ENCODE assay signal across 8 cellular contexts in the genomic region with DNA sequence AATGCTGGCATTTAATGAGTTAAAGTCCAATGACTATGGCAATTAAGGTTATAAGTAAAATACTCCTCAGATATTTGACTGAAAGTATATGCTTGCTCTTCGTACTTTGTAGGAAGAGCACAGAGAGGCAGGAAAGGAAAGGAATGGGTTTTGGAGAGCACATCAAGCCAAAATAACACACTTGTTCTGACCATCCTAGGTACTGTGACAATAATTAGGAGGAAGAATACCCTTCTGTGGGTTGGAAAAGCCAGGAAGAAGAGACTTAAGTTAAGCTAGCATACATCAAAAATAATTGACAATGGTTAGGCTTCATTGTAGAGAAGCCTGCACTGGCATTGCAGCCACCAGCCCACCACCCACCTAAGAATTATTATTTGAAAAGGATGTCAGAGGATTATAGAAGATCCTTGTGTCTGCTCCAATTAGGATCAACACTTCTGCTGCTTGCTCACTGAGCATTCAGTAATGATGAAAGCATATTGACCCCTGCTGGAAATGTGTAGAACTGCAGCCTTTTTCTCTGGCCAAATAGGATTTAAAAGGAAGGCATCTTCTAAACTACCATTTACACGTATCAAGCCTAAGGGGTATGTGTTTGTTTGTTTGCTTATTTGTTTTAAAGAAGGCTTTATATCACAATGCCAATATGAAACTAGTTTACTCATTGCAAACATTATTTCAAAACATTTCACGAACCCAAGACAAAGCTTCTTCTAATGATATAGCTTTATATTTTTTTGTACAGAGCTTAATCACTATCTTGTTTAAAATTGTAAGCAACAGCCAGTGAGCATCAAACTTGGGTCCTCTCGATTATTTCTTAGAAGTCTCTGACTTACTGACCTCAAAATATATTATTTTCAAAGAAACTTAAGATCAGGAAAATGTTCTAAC.
DNase-seq lines count a peak whose midpoint lies in the region; ATAC-seq and TF ChIP-seq lines count a peak whose summit lies in the region.

No MANE protein-coding gene starts in this region.

- TF ChIP-seq CTCF in KMS-11 (conservative IDR thresholded peaks at IDR 0.05; ENCODE audit: low read depth, low read length) (peak; percentile 95), OCI-LY1 (IDR thresholded peaks at IDR 0.05; ENCODE audit: low read length) (peak; percentile 96), cardiac muscle cell (IDR thresholded peaks at IDR 0.05; ENCODE audit: low read depth, low read length) (peak; percentile 88), psoas muscle (IDR thresholded peaks at IDR 0.05) (peak; percentile 92)

- H4K20me1 ChIP-seq in KMS-11 (ENCODE audit: insufficient read depth) (no peaks in the 10 kb centered on the region), OCI-LY1 (ENCODE audit: insufficient read depth, low read length) (no peaks in the 10 kb centered on the region)

- H3K4me3 ChIP-seq in KMS-11 (IDR thresholded peaks at IDR 0.05; ENCODE audit: insufficient read depth, low read depth, low read length) (no peak overlapping the region), OCI-LY1 (ENCODE audit: low read depth, low read length, poor library complexity, severe bottlenecking) (no peak overlapping the region), cardiac muscle cell (no peak overlapping the region), psoas muscle (no peak overlapping the region)

- no peak overlapping the region for H3K27ac Mint-ChIP-seq in activated naive CD4-positive, alpha-beta T cell treated with anti-CD3 and anti-CD28 coated beads, Interleukin-2, amount 50 U/mL, for 72 hours

- no peaks in the 10 kb centered on the region for H3F3A ChIP-seq in OCI-LY1 (ENCODE audit: insufficient read depth, low read length)

- no peaks in the 10 kb centered on the region for H3K36me3 ChIP-seq in KMS-11 (ENCODE audit: insufficient read depth)
- no peaks in the 10 kb centered on the region for H3K36me3 ChIP-seq in OCI-LY1 (ENCODE audit: insufficient read depth, low read length)
- H3K36me3 ChIP-seq in cardiac muscle cell, result no peaks in the 10 kb centered on the region
- H3K36me3 ChIP-seq in psoas muscle (ENCODE audit: insufficient read depth in 1 of 2, low read depth in 1 of 2), result no peaks in the 10 kb centered on the region

- DNase-seq in GM03348 (ENCODE audit: low spot score), result peak; percentile 58
- peak in 1 of 2 donors; percentile 50 for DNase-seq in activated naive CD4-positive, alpha-beta T cell treated with anti-CD3 and anti-CD28 coated beads, Interleukin-2, amount 50 U/mL, for 72 hours (ENCODE audit: low spot score in 2 of 2)
- DNase-seq in cardiac muscle cell (ENCODE audit: low read depth in 1 of 2, low spot score in 1 of 2), result peak; percentile 82 to 85
- DNase-seq in psoas muscle, result no peak

- WGBS in psoas muscle, 3 donors, result 32 to 36% (median 34%) methylated on average over 4 of the region's 4 CpGs

- H3K27ac ChIP-seq in KMS-11 (no peak overlapping the region), OCI-LY1 (ENCODE audit: low read depth, low read length, poor library complexity, severe bottlenecking) (peak overlapping the region; percentile 50), cardiac muscle cell (peak overlapping the region; percentile 4), psoas muscle (no peak overlapping the region)

- H3K27me3 ChIP-seq in KMS-11 (ENCODE audit: insufficient read depth, low read depth), result no peaks in the 10 kb centered on the region
- H3K27me3 ChIP-seq in OCI-LY1 (ENCODE audit: insufficient read depth, low read length), result no peaks in the 10 kb centered on the region
- H3K27me3 ChIP-seq in cardiac muscle cell, result no peaks in the 10 kb centered on the region
- H3K27me3 ChIP-seq in psoas muscle (ENCODE audit: insufficient read depth in 3 of 3, low read length in 2 of 3), result no peaks in the 10 kb centered on the region

- no peaks in the 10 kb centered on the region for H3K79me2 ChIP-seq in KMS-11 (ENCODE audit: insufficient read depth, low read depth)
- no peaks in the 10 kb centered on the region for H3K79me2 ChIP-seq in OCI-LY1 (ENCODE audit: insufficient read depth, low read length)

- no peaks in the 10 kb centered on the region for H3K4me1 ChIP-seq in KMS-11 (ENCODE audit: low read depth, poor library complexity, severe bottlenecking)
- H3K4me1 ChIP-seq in OCI-LY1 (ENCODE audit: insufficient read depth, low read length, severe bottlenecking), result peaks cover 25% of the 10 kb centered on the region
- H3K4me1 ChIP-seq in cardiac muscle cell (ENCODE audit: low read depth), result peaks cover 14% of the 10 kb centered on the region
- no peaks in the 10 kb centered on the region for H3K4me1 ChIP-seq in psoas muscle

- H3K9me3 Mint-ChIP-seq in activated naive CD4-positive, alpha-beta T cell treated with anti-CD3 and anti-CD28 coated beads, Interleukin-2, amount 50 U/mL, for 72 hours, result peaks cover 0 to 5% of the 10 kb centered on the region in 2 donors

- H3K9me3 ChIP-seq in OCI-LY1 (ENCODE audit: low read length) (no peaks in the 10 kb centered on the region), cardiac muscle cell (ENCODE audit: low read depth) (no peaks in the 10 kb centered on the region), psoas muscle (no peaks in the 10 kb centered on the region)

- ATAC-seq in GM21737 (IDR thresholded peaks at IDR 0.05; ENCODE audit: unreplicated experiment) (peak; percentile 86), psoas muscle (peak in 3 of 4 donors; percentile 54 to 65 (median 59)), GM21825 (IDR thresholded peaks at IDR 0.05; ENCODE audit: unreplicated experiment) (no peak)
- peak; percentile 39 to 52 for ATAC-seq in activated naive CD4-positive, alpha-beta T cell treated with anti-CD3 and anti-CD28 coated beads, Interleukin-2, amount 50 U/mL, for 72 hours

- H3K9ac ChIP-seq in KMS-11, result no peak overlapping the region
- H3K9ac ChIP-seq in OCI-LY1 (ENCODE audit: low read length), result no peak overlapping the region

- no peaks in the 10 kb centered on the region for H3K36me3 Mint-ChIP-seq in activated naive CD4-positive, alpha-beta T cell treated with anti-CD3 and anti-CD28 coated beads, Interleukin-2, amount 50 U/mL, for 72 hours

- H3K4me2 ChIP-seq in KMS-11 (no peak overlapping the region), OCI-LY1 (ENCODE audit: low read length) (no peak overlapping the region)

- H2AFZ ChIP-seq in KMS-11 (ENCODE audit: low read depth) (no peak overlapping the region), OCI-LY1 (ENCODE audit: low read length) (no peak overlapping the region; the same call in 1 of the 2 replicates)

- intact Hi-C loops in psoas muscle (cut with DNase I), result no loop called here

- no peaks in the 10 kb centered on the region for H3K9me2 ChIP-seq in OCI-LY1 (ENCODE audit: low read depth, low read length)

Comparison
In these comparisons a context has a peak if more than half of its experiments do, and no peak if none do; other contexts are left out.
1. DNase-seq: peak in GM03348 (single experiment) and cardiac muscle cell (2 of 2); none in psoas muscle (0 of 2).
2. H3K27ac ChIP-seq: peak in OCI-LY1 (single experiment) and cardiac muscle cell (single experiment); none in KMS-11 (single experiment) and psoas muscle (single experiment).
3. Peak in every context shown above with its lines, with median percentiles within 50 percentile points of each other: CTCF ChIP-seq.